ENCODE assay signal across 16 cellular contexts in genomic region chr10:34687434-34688205, GRCh38.
DNase-seq lines count a peak whose midpoint lies in the region; ATAC-seq, FAIRE-seq and TF ChIP-seq lines count a peak whose summit lies in the region.
"Had no signal": no experiment of that assay in that cellular context is flagged by ENCODE, and none has a peak within 500 bp of the region (broad histone marks: within the 10 kb centered on the region; RNA-seq: fewer than 3 reads in every experiment).

No MANE protein-coding gene starts in this region.

- CTCF ChIA-PET in HepG2 (lab: Yijun Ruan, JAX; ENCODE audit: low intra/inter-chr PET ratio, low total read pairs) = no interaction called here

- peaks cover 2% of the 10 kb centered on the region for H4K20me1 ChIP-seq in HepG2 (ENCODE audit: insufficient read depth, low read length)

- POLR2A ChIA-PET in HepG2 (lab: Yijun Ruan, JAX) = no interaction called here

- DNase-seq in Caki2 (ENCODE audit: low read depth) (peak; percentile 78), HTR-8/SVneo (ENCODE audit: insufficient read length, low spot score) (no peak), choroid plexus epithelial cell (ENCODE audit: low read depth) (peak; percentile 69), HepG2 (ENCODE audit: low spot score) (no peak), NCI-H82 treated with DMSO at 0.1 percent for 48 hours (lab: John Stamatoyannopoulos, UW; ENCODE audit: unreplicated experiment) (no peak), SIG-M5 (lab: John Stamatoyannopoulos, UW) (no peak), GM19238 (ENCODE audit: insufficient read length, low spot score) (no peak)
- DNase-seq: activated CD4-positive, CD25-positive, alpha-beta regulatory T cell; activated gamma-delta T cell; DMS 273 treated with DMSO at 0.1 percent for 48 hours; dorsolateral prefrontal cortex; NCI-H526 treated with DMSO at 0.1 percent for 48 hours; stimulated activated naive CD8-positive, alpha-beta T cell treated with anti-CD3 and anti-CD28 coated beads, Interleukin-15, Interleukin-2, amounts not matched to agents 100 U/mL and 50 U/mL, for 24 hours; T-cell had no signal

- H3K27me3 ChIP-seq in HepG2 (ENCODE audit: control insufficient read depth in 1 of 2, insufficient read depth in 2 of 2, low read length in 2 of 2) = no peaks in the 10 kb centered on the region
- H3K27me3 ChIP-seq: ascending aorta, dorsolateral prefrontal cortex had no signal

- 0 out of 5 replicates have a peak, but pooled peaks cover 0 to under 1% of the 10 kb centered on the region in 2 experiments for H3K36me3 ChIP-seq in HepG2 (replicated peaks in 1 of 2; ENCODE audit: control insufficient read depth in 1 of 2, insufficient read depth in 2 of 2, low read length in 2 of 2)
- H3K36me3 ChIP-seq: ascending aorta had no signal

- no peak for TF ChIP-seq CTCF in choroid plexus epithelial cell (conservative IDR thresholded peaks at IDR 0.05; ENCODE audit: low read depth, low read length)
- TF ChIP-seq CTCF in HepG2 (CRISPR knock-in tag; IDR thresholded peaks at IDR 0.05) = no peak

- FAIRE-seq in HTR-8/SVneo (lab: Jason Lieb, UNC) (peak; percentile 68), HepG2 (lab: Jason Lieb, UNC) (no peak)

- ATAC-seq in HepG2 (no peak), GM21528 (IDR thresholded peaks at IDR 0.05; ENCODE audit: low FRiP score, unreplicated experiment) (no peak)
- ATAC-seq: stimulated activated naive CD8-positive, alpha-beta T cell treated with anti-CD3 and anti-CD28 coated beads, Interleukin-15, Interleukin-2, amounts not matched to agents 100 U/mL and 50 U/mL, for 24 hours; T-cell had no signal

- H3K9ac ChIP-seq in HepG2 (ENCODE audit: insufficient read depth, low read depth, low read length) = no peak overlapping the region

- TF ChIP-seq POLR2A in HepG2 (IDR thresholded peaks at IDR 0.05; ENCODE audit: insufficient read depth in 1 of 2, low read depth in 2 of 2, low read length in 2 of 2) = no peak

- in situ Hi-C loops in Caki2 (cut with HindIII; ENCODE audit: low pct_unique_long_range_greater_than_20kb, low sequenced_read_pairs) = no loop called here
- in situ Hi-C loops in HepG2 (cut with HindIII; ENCODE audit: extremely low pct_ligation_motif_present, low pct_unique_long_range_greater_than_20kb) = loop anchor here (10.0 kb wide), 1 partner anchor 287 kb away; no protein-coding TSS in a partner anchor

- H3K79me2 ChIP-seq in HepG2 (ENCODE audit: insufficient read depth, low read length) = peaks cover 53% of the 10 kb centered on the region

- H3K27ac ChIP-seq in HepG2 (ENCODE audit: extremely low read length, insufficient read depth, low read length) = no peak overlapping the region
- H3K27ac ChIP-seq: ascending aorta had no signal

- H3K4me2 ChIP-seq in HepG2 (ENCODE audit: low read depth, low read length) = no peak overlapping the region

- H3K4me3 ChIP-seq in choroid plexus epithelial cell (ENCODE audit: low read depth, low read length) (no peak overlapping the region), HepG2 (replicated peaks in 1 of 3; ENCODE audit: insufficient read depth in 1 of 3, low read depth in 2 of 3, low read length in 3 of 3) (no peak overlapping the region)
- H3K4me3 ChIP-seq: ascending aorta, dorsolateral prefrontal cortex had no signal

- 93% methylated on average over 11 of the region's 11 CpGs for WGBS in HepG2 (ENCODE audit: low lambda C conversion rate)

- TF ChIP-seq EP300 in HepG2 (IDR thresholded peaks at IDR 0.05; ENCODE audit: low read depth in 2 of 2, low read length in 2 of 2) = no peak
- no peak for TF ChIP-seq EP300 in HepG2 (CRISPR knock-in tag; IDR thresholded peaks at IDR 0.05; ENCODE audit: borderline replicate concordance)

- H2AFZ ChIP-seq in HepG2 (ENCODE audit: low read length) = no peak overlapping the region

- H3K4me1 ChIP-seq in HepG2 (ENCODE audit: insufficient read depth, low read length) = peaks cover 1% of the 10 kb centered on the region; the same call in 1 of the 2 replicates

- no TSS peak for BruUV-seq in HepG2 (replicated peaks; lab: Mats Ljungman, UMichigan)

- intact Hi-C loops in HepG2 (cut with micrococcal nuclease; ENCODE audit: unreplicated experiment) = loop anchor here (10.0 kb wide), 1 partner anchor 47 kb away; no protein-coding TSS in a partner anchor

- no peaks in the 10 kb centered on the region for H3K9me3 ChIP-seq in HepG2 (ENCODE audit: low read length)
- H3K9me3 ChIP-seq: ascending aorta had no signal

- TF ChIP-seq RAD21 in HepG2 (CRISPR knock-in tag; IDR thresholded peaks at IDR 0.05) = no peak

TF ChIP-seq in HepG2, 621 proteins besides CTCF, POLR2A, EP300 and RAD21:
- TF ChIP-seq, protein P1, sequence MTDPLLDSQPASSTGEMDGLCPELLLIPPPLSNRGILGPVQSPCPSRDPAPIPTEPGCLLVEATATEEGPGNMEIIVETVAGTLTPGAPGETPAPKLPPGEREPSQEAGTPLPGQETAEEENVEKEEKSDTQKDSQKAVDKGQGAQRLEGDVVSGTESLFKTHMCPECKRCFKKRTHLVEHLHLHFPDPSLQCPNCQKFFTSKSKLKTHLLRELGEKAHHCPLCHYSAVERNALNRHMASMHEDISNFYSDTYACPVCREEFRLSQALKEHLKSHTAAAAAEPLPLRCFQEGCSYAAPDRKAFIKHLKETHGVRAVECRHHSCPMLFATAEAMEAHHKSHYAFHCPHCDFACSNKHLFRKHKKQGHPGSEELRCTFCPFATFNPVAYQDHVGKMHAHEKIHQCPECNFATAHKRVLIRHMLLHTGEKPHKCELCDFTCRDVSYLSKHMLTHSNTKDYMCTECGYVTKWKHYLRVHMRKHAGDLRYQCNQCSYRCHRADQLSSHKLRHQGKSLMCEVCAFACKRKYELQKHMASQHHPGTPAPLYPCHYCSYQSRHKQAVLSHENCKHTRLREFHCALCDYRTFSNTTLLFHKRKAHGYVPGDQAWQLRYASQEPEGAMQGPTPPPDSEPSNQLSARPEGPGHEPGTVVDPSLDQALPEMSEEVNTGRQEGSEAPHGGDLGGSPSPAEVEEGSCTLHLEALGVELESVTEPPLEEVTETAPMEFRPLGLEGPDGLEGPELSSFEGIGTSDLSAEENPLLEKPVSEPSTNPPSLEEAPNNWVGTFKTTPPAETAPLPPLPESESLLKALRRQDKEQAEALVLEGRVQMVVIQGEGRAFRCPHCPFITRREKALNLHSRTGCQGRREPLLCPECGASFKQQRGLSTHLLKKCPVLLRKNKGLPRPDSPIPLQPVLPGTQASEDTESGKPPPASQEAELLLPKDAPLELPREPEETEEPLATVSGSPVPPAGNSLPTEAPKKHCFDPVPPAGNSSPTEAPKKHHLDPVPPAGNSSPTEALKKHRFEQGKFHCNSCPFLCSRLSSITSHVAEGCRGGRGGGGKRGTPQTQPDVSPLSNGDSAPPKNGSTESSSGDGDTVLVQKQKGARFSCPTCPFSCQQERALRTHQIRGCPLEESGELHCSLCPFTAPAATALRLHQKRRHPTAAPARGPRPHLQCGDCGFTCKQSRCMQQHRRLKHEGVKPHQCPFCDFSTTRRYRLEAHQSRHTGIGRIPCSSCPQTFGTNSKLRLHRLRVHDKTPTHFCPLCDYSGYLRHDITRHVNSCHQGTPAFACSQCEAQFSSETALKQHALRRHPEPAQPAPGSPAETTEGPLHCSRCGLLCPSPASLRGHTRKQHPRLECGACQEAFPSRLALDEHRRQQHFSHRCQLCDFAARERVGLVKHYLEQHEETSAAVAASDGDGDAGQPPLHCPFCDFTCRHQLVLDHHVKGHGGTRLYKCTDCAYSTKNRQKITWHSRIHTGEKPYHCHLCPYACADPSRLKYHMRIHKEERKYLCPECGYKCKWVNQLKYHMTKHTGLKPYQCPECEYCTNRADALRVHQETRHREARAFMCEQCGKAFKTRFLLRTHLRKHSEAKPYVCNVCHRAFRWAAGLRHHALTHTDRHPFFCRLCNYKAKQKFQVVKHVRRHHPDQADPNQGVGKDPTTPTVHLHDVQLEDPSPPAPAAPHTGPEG (CRISPR knock-in tag; IDR thresholded peaks at IDR 0.05) = no peak
- TF ChIP-seq, protein P2, sequence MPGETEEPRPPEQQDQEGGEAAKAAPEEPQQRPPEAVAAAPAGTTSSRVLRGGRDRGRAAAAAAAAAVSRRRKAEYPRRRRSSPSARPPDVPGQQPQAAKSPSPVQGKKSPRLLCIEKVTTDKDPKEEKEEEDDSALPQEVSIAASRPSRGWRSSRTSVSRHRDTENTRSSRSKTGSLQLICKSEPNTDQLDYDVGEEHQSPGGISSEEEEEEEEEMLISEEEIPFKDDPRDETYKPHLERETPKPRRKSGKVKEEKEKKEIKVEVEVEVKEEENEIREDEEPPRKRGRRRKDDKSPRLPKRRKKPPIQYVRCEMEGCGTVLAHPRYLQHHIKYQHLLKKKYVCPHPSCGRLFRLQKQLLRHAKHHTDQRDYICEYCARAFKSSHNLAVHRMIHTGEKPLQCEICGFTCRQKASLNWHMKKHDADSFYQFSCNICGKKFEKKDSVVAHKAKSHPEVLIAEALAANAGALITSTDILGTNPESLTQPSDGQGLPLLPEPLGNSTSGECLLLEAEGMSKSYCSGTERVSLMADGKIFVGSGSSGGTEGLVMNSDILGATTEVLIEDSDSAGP (CRISPR knock-in tag; IDR thresholded peaks at IDR 0.05; ENCODE audit: borderline replicate concordance) = no peak
- TF ChIP-seq ATF7 (IDR thresholded peaks at IDR 0.05) (peak; percentile 71), ATF7 (CRISPR knock-in tag; IDR thresholded peaks at IDR 0.05) (no peak), MED8 (CRISPR knock-in tag; IDR thresholded peaks at IDR 0.05; ENCODE audit: insufficient replicate concordance) (no peak)

Comparison
In these comparisons a context has a peak if more than half of its experiments do, and no peak if none do; other contexts are left out.
1. DNase-seq: peak in Caki2 (single experiment) and choroid plexus epithelial cell (single experiment); none in HTR-8/SVneo (single experiment), HepG2 (single experiment), NCI-H82 treated with DMSO at 0.1 percent for 48 hours (single experiment), SIG-M5 (single experiment) and GM19238 (single experiment).